In genomic region chr12:98515368-98516183, GRCh38 we compare ENCODE assay signal across 8 cellular contexts. TPM values are rescaled to one million over a fixed set of nuclear protein-coding genes. Genes with fewer than 3 reads are reported as not detected.
DNase-seq lines count a peak whose midpoint lies in the region; ATAC-seq, FAIRE-seq and TF ChIP-seq lines count a peak whose summit lies in the region.

TMPO (plus strand) TSS chr12:98515590; CDS start chr12:98515868, 278 bp downstream.

- peak within 1 kb of the TSS; percentile 98 for H3K4me3 Mint-ChIP-seq in astrocyte (ENCODE audit: unreplicated experiment)

- H3K79me2 ChIP-seq in astrocyte (ENCODE audit: insufficient read depth, low read length), result peaks cover 69% of the 10 kb centered on the region

- H3K27me3 Mint-ChIP-seq in astrocyte (ENCODE audit: low read depth, unreplicated experiment), result no peaks in the 10 kb centered on the region

- no peak for TF ChIP-seq CTCF in astrocyte (IDR thresholded peaks at IDR 0.05; ENCODE audit: insufficient read depth, low read depth, low read length)
- TF ChIP-seq CTCF in vagina (IDR thresholded peaks at IDR 0.05), result peak in 1 of 3 experiments; percentile 7

- peak; percentile 62 for ATAC-seq in GM18517 (IDR thresholded peaks at IDR 0.05; ENCODE audit: unreplicated experiment)
- ATAC-seq in HG03039 (IDR thresholded peaks at IDR 0.05; ENCODE audit: unreplicated experiment), result peak; percentile 82
- ATAC-seq in right cardiac atrium, result peak; percentile 100

- H3K27ac ChIP-seq in astrocyte (ENCODE audit: low read depth, low read length) (peak within 1 kb of the TSS; percentile 94), right cardiac atrium (ENCODE audit: low read length) (peak within 1 kb of the TSS; percentile 95), rectal smooth muscle tissue (ENCODE audit: low read depth, low read length) (peak within 1 kb of the TSS; percentile 84), vagina (peak within 1 kb of the TSS; percentile 90)

- H3K4me1 ChIP-seq in astrocyte (ENCODE audit: insufficient read depth, low read length) (peaks cover 5% of the 10 kb centered on the region), right cardiac atrium (ENCODE audit: control insufficient read depth, insufficient read depth, low read length) (no peaks in the 10 kb centered on the region), rectal smooth muscle tissue (ENCODE audit: control insufficient read depth, insufficient read depth, low read length) (peaks cover 5% of the 10 kb centered on the region), vagina (peaks cover 49% of the 10 kb centered on the region)

- FAIRE-seq in astrocyte (lab: Jason Lieb, UNC), result no peak

- peak within 1 kb of the TSS; percentile 89 for H3K4me2 ChIP-seq in astrocyte (ENCODE audit: low read length)

- intact Hi-C loops in right cardiac atrium (cut with DNase I), result loop anchor here in 3 of 4 donors (2.0 to 10.0 kb wide), 3 partner anchors 25 to 91 kb away; no protein-coding TSS in a partner anchor
- intact Hi-C loops in vagina (cut with DNase I), result loop anchor here (10.0 kb wide), 1 partner anchor 91 kb away; no protein-coding TSS in a partner anchor

- under 1% methylated on average over 93 of the region's 93 CpGs for WGBS in right cardiac atrium

- H3K4me3 ChIP-seq in astrocyte (ENCODE audit: insufficient read depth, low read depth, low read length) (peak within 1 kb of the TSS; percentile 91), right cardiac atrium (ENCODE audit: low read length) (peak within 1 kb of the TSS; percentile 78), rectal smooth muscle tissue (ENCODE audit: low read length) (peak within 1 kb of the TSS; percentile 71), vagina (peak within 1 kb of the TSS; percentile 79 to 95)

- H3K9ac ChIP-seq in astrocyte (ENCODE audit: low read length) (peak within 1 kb of the TSS; percentile 97), rectal smooth muscle tissue (ENCODE audit: low read length) (peak within 1 kb of the TSS; percentile 74)

- H4K20me1 ChIP-seq in astrocyte (ENCODE audit: insufficient read depth, low read length), result no peaks in the 10 kb centered on the region

- peak; percentile 91 to 96 for DNase-seq in NCI-H2081 (lab: John Stamatoyannopoulos, UW)
- peak; percentile 90 for DNase-seq in T-helper 9 cell
- peak; percentile 78 for DNase-seq in astrocyte (ENCODE audit: low read depth)
- peak; percentile 90 to 97 (median 96) for DNase-seq in right cardiac atrium
- peak in 1 of 2 donors; percentile 93 for DNase-seq in vagina (ENCODE audit: extremely low spot score in 2 of 2)

- no peaks in the 10 kb centered on the region for H3K9me3 Mint-ChIP-seq in astrocyte (ENCODE audit: unreplicated experiment)

- H3K27ac Mint-ChIP-seq in astrocyte (ENCODE audit: unreplicated experiment), result peak within 1 kb of the TSS; percentile 93

- no peaks in the 10 kb centered on the region for H3K36me3 Mint-ChIP-seq in astrocyte (ENCODE audit: low read depth, unreplicated experiment)

- no peaks in the 10 kb centered on the region for H3K27me3 ChIP-seq in astrocyte (ENCODE audit: insufficient read depth, low read length)
- no peaks in the 10 kb centered on the region for H3K27me3 ChIP-seq in right cardiac atrium (ENCODE audit: control insufficient read depth, insufficient read depth)
- H3K27me3 ChIP-seq in rectal smooth muscle tissue (ENCODE audit: control insufficient read depth, insufficient read depth, low read length), result no peaks in the 10 kb centered on the region
- no peaks in the 10 kb centered on the region for H3K27me3 ChIP-seq in vagina

- TF ChIP-seq POLR2A in vagina (IDR thresholded peaks at IDR 0.05), result peak; percentile 8 to 94

- peaks cover 6% of the 10 kb centered on the region for H3K4me1 Mint-ChIP-seq in astrocyte (ENCODE audit: low read depth, unreplicated experiment)

- no peaks in the 10 kb centered on the region for H3K36me3 ChIP-seq in astrocyte (ENCODE audit: insufficient read depth, low read length)
- no peaks in the 10 kb centered on the region for H3K36me3 ChIP-seq in rectal smooth muscle tissue (ENCODE audit: control insufficient read depth, insufficient read depth, low read length)
- H3K36me3 ChIP-seq in vagina, result no peaks in the 10 kb centered on the region

- H3K9me3 ChIP-seq in astrocyte (ENCODE audit: insufficient read depth, low read depth, low read length), result no peaks in the 10 kb centered on the region
- no peaks in the 10 kb centered on the region for H3K9me3 ChIP-seq in right cardiac atrium (ENCODE audit: control insufficient read depth, low read length)
- no peaks in the 10 kb centered on the region for H3K9me3 ChIP-seq in vagina

- peak within 1 kb of the TSS; percentile 94 for H2AFZ ChIP-seq in astrocyte (ENCODE audit: low read depth, low read length)

RNA-seq across cellular contexts. Expression of gene TMPO, which starts in this region (rescaled TPM):
- total RNA-seq in astrocyte, result 29.7 and 39.2 TPM in 2 replicates
- 10 to 100 TPM; 18.8 to 28.9 (median 21.6) TPM for total RNA-seq in right cardiac atrium
- 14.8 TPM for polyA plus RNA-seq in right cardiac atrium
- total RNA-seq in vagina, result 103 TPM
